8 cellular contexts compared by ENCODE assay signal in genomic region chr10:24617771-24618396, GRCh38.
A peak's percentile ranks its signal among the peaks of the same experiment; 100 is the strongest.
DNase-seq lines count a peak whose midpoint lies in the region; ATAC-seq and TF ChIP-seq lines count a peak whose summit lies in the region.

No MANE protein-coding gene starts in this region.

- POLR2A ChIA-PET in BJ (lab: Charles Lee) = no interaction called here
- POLR2A ChIA-PET in activated CD8-positive, alpha-beta T cell treated with anti-CD3 and anti-CD28 coated beads, Interleukin-2, amount 10 ng/mL, durations not matched to agents 7 days and 5 days (lab: Charles Lee) = no interaction called here

- peaks cover 7% of the 10 kb centered on the region for H3K36me3 Mint-ChIP-seq in activated CD8-positive, alpha-beta T cell treated with anti-CD3 and anti-CD28 coated beads, Interleukin-2, amount 10 ng/mL, durations not matched to agents 7 days and 5 days (ENCODE audit: low read depth)
- peaks cover 35% of the 10 kb centered on the region for H3K36me3 Mint-ChIP-seq in nephron (ENCODE audit: low read depth)

- no peak overlapping the region for H3K27ac Mint-ChIP-seq in activated CD8-positive, alpha-beta T cell treated with anti-CD3 and anti-CD28 coated beads, Interleukin-2, amount 10 ng/mL, durations not matched to agents 7 days and 5 days
- H3K27ac Mint-ChIP-seq in nephron = no peak overlapping the region

- no peak for TF ChIP-seq POLR2A in uterus (IDR thresholded peaks at IDR 0.05)

- intact Hi-C loops in uterus (cut with DNase I; ENCODE audit: low total_unique reads) = no loop called here

- CTCF ChIA-PET in BJ (lab: Yijun Ruan, JAX) = interaction anchor here (0.6 to 2.6 kb wide), 25 partner anchors 10 to 473 kb away, joined by 3 to 19 read pairs (median 3); partner anchors contain the start of genes ENKUR and THNSL1
- CTCF ChIA-PET in activated CD8-positive, alpha-beta T cell treated with anti-CD3 and anti-CD28 coated beads, Interleukin-2, amount 10 ng/mL, durations not matched to agents 7 days and 5 days (lab: Charles Lee) = interaction anchor here (0.7 to 4.0 kb wide), 36 partner anchors 11 to 496 kb away, joined by 3 to 33 read pairs (median 4); partner anchors contain the start of genes ENKUR and THNSL1

- no peak overlapping the region for H3K4me3 Mint-ChIP-seq in activated CD8-positive, alpha-beta T cell treated with anti-CD3 and anti-CD28 coated beads, Interleukin-2, amount 10 ng/mL, durations not matched to agents 7 days and 5 days
- H3K4me3 Mint-ChIP-seq in nephron = no peak overlapping the region

- H3K27me3 Mint-ChIP-seq in activated CD8-positive, alpha-beta T cell treated with anti-CD3 and anti-CD28 coated beads, Interleukin-2, amount 10 ng/mL, durations not matched to agents 7 days and 5 days (ENCODE audit: low read depth) = no peaks in the 10 kb centered on the region
- no peaks in the 10 kb centered on the region for H3K27me3 Mint-ChIP-seq in nephron (ENCODE audit: low read depth)

- H3K36me3 ChIP-seq in BJ (ENCODE audit: control insufficient read depth, insufficient read depth, low read length) = peaks cover 6% of the 10 kb centered on the region; the same call in 1 of the 2 replicates
- H3K36me3 ChIP-seq in uterus = no peaks in the 10 kb centered on the region

- peak; percentile 72 for TF ChIP-seq CTCF in BJ (IDR thresholded peaks at IDR 0.05; ENCODE audit: insufficient read depth, low read depth, low read length)
- peak; percentile 96 for TF ChIP-seq CTCF in epithelial cell of proximal tubule (conservative IDR thresholded peaks at IDR 0.05; ENCODE audit: low read depth, low read length)
- TF ChIP-seq CTCF in nephron (IDR thresholded peaks at IDR 0.05; ENCODE audit: unreplicated experiment in 3 of 3) = peak; percentile 50 to 66 (median 53)
- peak; percentile 26 to 67 (median 47) for TF ChIP-seq CTCF in uterus (IDR thresholded peaks at IDR 0.05)

- ATAC-seq in GM19395 (IDR thresholded peaks at IDR 0.05; ENCODE audit: unreplicated experiment) = peak; percentile 81
- no peak for ATAC-seq in activated CD8-positive, alpha-beta T cell treated with anti-CD3 and anti-CD28 coated beads, Interleukin-2, amount 10 ng/mL, durations not matched to agents 7 days and 5 days
- ATAC-seq in HG03097 (IDR thresholded peaks at IDR 0.05; ENCODE audit: low FRiP score, unreplicated experiment) = no peak

- no peaks in the 10 kb centered on the region for H3K9me3 Mint-ChIP-seq in activated CD8-positive, alpha-beta T cell treated with anti-CD3 and anti-CD28 coated beads, Interleukin-2, amount 10 ng/mL, durations not matched to agents 7 days and 5 days (ENCODE audit: insufficient read depth)
- H3K9me3 Mint-ChIP-seq in nephron = no peaks in the 10 kb centered on the region

- no peaks in the 10 kb centered on the region for H3K9me3 ChIP-seq in uterus

- H3K4me1 Mint-ChIP-seq in activated CD8-positive, alpha-beta T cell treated with anti-CD3 and anti-CD28 coated beads, Interleukin-2, amount 10 ng/mL, durations not matched to agents 7 days and 5 days (ENCODE audit: low read depth) = peaks cover 10% of the 10 kb centered on the region
- H3K4me1 Mint-ChIP-seq in nephron = peaks cover 10% of the 10 kb centered on the region

- no peaks in the 10 kb centered on the region for H3K27me3 ChIP-seq in BJ (ENCODE audit: control insufficient read depth, insufficient read depth, low read length)
- no peaks in the 10 kb centered on the region for H3K27me3 ChIP-seq in uterus

- H3K4me3 ChIP-seq in BJ (ENCODE audit: low read depth, low read length) = no peak overlapping the region
- H3K4me3 ChIP-seq in epithelial cell of proximal tubule (ENCODE audit: low read depth, low read length) = no peak overlapping the region
- H3K4me3 ChIP-seq in uterus = no peak overlapping the region

- no peak overlapping the region for H3K27ac ChIP-seq in uterus

- no peaks in the 10 kb centered on the region for H3K4me1 ChIP-seq in uterus

- no peak for DNase-seq in BJ (ENCODE audit: low read depth)
- peak; percentile 35 for DNase-seq in NCI-H1694 (lab: John Stamatoyannopoulos, UW)
- peak; percentile 61 for DNase-seq in activated CD8-positive, alpha-beta T cell treated with anti-CD3 and anti-CD28 coated beads, Interleukin-2, amount 10 ng/mL, durations not matched to agents 7 days and 5 days
- DNase-seq in epithelial cell of proximal tubule (ENCODE audit: low read depth) = no peak
- peak; percentile 26 to 31 for DNase-seq in uterus

Comparison
In these comparisons a context has a peak if more than half of its experiments do, and no peak if none do; other contexts are left out.
1. DNase-seq: peak in NCI-H1694 (single experiment), activated CD8-positive, alpha-beta T cell treated with anti-CD3 and anti-CD28 coated beads, Interleukin-2, amount 10 ng/mL, durations not matched to agents 7 days and 5 days (single experiment) and uterus (2 of 2); none in BJ (single experiment) and epithelial cell of proximal tubule (single experiment).
2. Peak in every context shown above with its lines, with median percentiles within 50 percentile points of each other: CTCF ChIP-seq.